In the genomic region with DNA sequence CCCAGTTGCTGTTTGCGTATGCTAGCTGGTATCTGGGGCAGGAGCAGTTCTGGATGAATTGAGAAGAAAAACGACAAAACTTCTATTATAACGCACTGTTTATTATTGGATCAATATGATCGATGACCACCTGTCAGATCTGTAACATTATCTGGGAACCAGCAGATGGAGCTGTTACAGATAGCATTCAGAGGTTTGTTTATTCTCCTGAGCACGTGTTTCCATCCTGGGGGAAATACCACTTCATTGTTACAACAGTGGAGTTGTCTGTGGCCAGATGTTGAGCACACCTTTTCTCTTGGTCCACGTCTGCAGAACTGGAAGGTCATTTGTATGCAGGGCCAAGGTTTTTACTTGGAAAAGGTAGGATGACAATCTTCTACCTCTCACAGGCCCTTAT, we compare ENCODE assay signal across 13 cellular contexts. TPM values are rescaled to one million over a fixed set of nuclear protein-coding genes. Genes with fewer than 3 reads are reported as not detected.
DNase-seq lines count a peak whose midpoint lies in the region; ATAC-seq, FAIRE-seq and TF ChIP-seq lines count a peak whose summit lies in the region.
"Had no signal": no experiment of that assay in that cellular context is flagged by ENCODE, and none has a peak within 500 bp of the region (broad histone marks: within the 10 kb centered on the region; RNA-seq: fewer than 3 reads in every experiment).

No MANE protein-coding gene starts in this region.

- POLR2A ChIA-PET in HEK293T (lab: Yijun Ruan, JAX): no interaction called here

- H3K9me3 Mint-ChIP-seq in Calu3 (ENCODE audit: low read depth, unreplicated experiment): no peaks in the 10 kb centered on the region

- no peaks in the 10 kb centered on the region for H3K4me1 ChIP-seq in kidney (ENCODE audit: control insufficient read depth in 1 of 2, insufficient read depth in 1 of 2, low read depth in 1 of 2, low read length in 2 of 2)

- no peaks in the 10 kb centered on the region for H3K27me3 ChIP-seq in MG63

- H3K4me1 Mint-ChIP-seq in Calu3 (ENCODE audit: low read depth, unreplicated experiment): no peaks in the 10 kb centered on the region

- H3K27ac Mint-ChIP-seq in Calu3 (ENCODE audit: unreplicated experiment): no peak overlapping the region

- H3K36me3 ChIP-seq in kidney (ENCODE audit: control insufficient read depth in 1 of 2, insufficient read depth in 2 of 2, low read length in 2 of 2): no peaks in the 10 kb centered on the region
- H3K36me3 ChIP-seq in MG63: no peaks in the 10 kb centered on the region

- no peak for FAIRE-seq in kidney (lab: Jason Lieb, UNC)
- FAIRE-seq: H54 had no signal

- no peaks in the 10 kb centered on the region for H3K27me3 Mint-ChIP-seq in Calu3 (ENCODE audit: unreplicated experiment)

- no peak for ATAC-seq in GM21786 (IDR thresholded peaks at IDR 0.05; ENCODE audit: unreplicated experiment)

- BruUV-seq in Calu3 (replicated peaks; lab: Mats Ljungman, UMichigan): no TSS peak

- H3K9ac ChIP-seq in kidney (ENCODE audit: low read length in 2 of 2): no peak overlapping the region

- H3K4me3 Mint-ChIP-seq in Calu3 (ENCODE audit: low read depth, unreplicated experiment): no peak overlapping the region

- CTCF ChIA-PET in HEK293T (lab: Yijun Ruan, JAX): interaction anchor here (0.6 to 1.2 kb wide), 8 partner anchors 8 to 329 kb away, joined by 3 to 5 read pairs (median 3); no protein-coding TSS in a partner anchor
- CTCF ChIA-PET in Calu3 (lab: Charles Lee): interaction anchor here (1.2 kb wide), 2 partner anchors 42 to 86 kb away, joined by 3 read pairs; no protein-coding TSS in a partner anchor

- no peak overlapping the region for H3K4me3 ChIP-seq in kidney (ENCODE audit: low read length in 2 of 2)
- H3K4me3 ChIP-seq in MG63: no peak overlapping the region

- no peaks in the 10 kb centered on the region for H3K9me3 ChIP-seq in kidney (ENCODE audit: control insufficient read depth in 1 of 2, low read length in 2 of 2)
- H3K9me3 ChIP-seq in MG63: no peaks in the 10 kb centered on the region

- in situ Hi-C loops in Caki2 (cut with HindIII; ENCODE audit: low pct_unique_long_range_greater_than_20kb, low sequenced_read_pairs): no loop called here

- peak; percentile 32 for TF ChIP-seq CTCF in kidney (IDR thresholded peaks at IDR 0.05; ENCODE audit: borderline replicate concordance, extremely low read depth, insufficient read depth)
- no peak for TF ChIP-seq CTCF in Calu3 (IDR thresholded peaks at IDR 0.05; ENCODE audit: unreplicated experiment)

- intact Hi-C loops in kidney (cut with DNase I) (no loop called here), Calu3 (cut with micrococcal nuclease; ENCODE audit: unreplicated experiment) (no loop called here)

- DNase-seq in Caki2 (ENCODE audit: low read depth) (peak; percentile 17), HEK293T (ENCODE audit: extremely low spot score) (peak; percentile 32), RKO (ENCODE audit: low spot score) (peak; percentile 41), kidney (no peak), MG63 (no peak), Calu3 (no peak)
- no peak for DNase-seq in stimulated activated CD4-positive, alpha-beta T cell treated with anti-CD3 and anti-CD28 coated beads, Interleukin-4, amount 100 ng/mL, for 24 hours
- DNase-seq: GDM1, NCI-H1694 treated with DMSO at 0.1 percent for 48 hours, posterior cingulate gyrus had no signal

- no peaks in the 10 kb centered on the region for H3K36me3 Mint-ChIP-seq in Calu3 (ENCODE audit: insufficient read depth, unreplicated experiment)

- no peak overlapping the region for H3K27ac ChIP-seq in kidney (ENCODE audit: low read depth in 2 of 2, low read length in 2 of 2)

TF ChIP-seq in HEK293T, 16 proteins besides CTCF, POLR2A, EP300 and RAD21:
- TF ChIP-seq CTBP1 (IDR thresholded peaks at IDR 0.05; ENCODE audit: borderline replicate concordance) (no peak), ELF4 (IDR thresholded peaks at IDR 0.05) (no peak), TARDBP (IDR thresholded peaks at IDR 0.05) (no peak), HDGF (IDR thresholded peaks at IDR 0.05; ENCODE audit: borderline replicate concordance) (no peak), LEF1 (IDR thresholded peaks at IDR 0.05; ENCODE audit: borderline replicate concordance) (no peak), SUZ12 (IDR thresholded peaks at IDR 0.05) (no peak), FOXK2 (IDR thresholded peaks at IDR 0.05) (no peak), BHLHE40 (IDR thresholded peaks at IDR 0.05; ENCODE audit: borderline replicate concordance) (no peak), FOXA1 (IDR thresholded peaks at IDR 0.05) (no peak), PKNOX1 (IDR thresholded peaks at IDR 0.05) (peak; percentile 73), L3MBTL2 (conservative IDR thresholded peaks at IDR 0.05) (peak; percentile 35), ARNT (IDR thresholded peaks at IDR 0.05) (no peak)

RNA-seq across cellular contexts. Expression of gene NKX2-2, which starts 16.0 kb away (rescaled TPM):
- not detected in 2 replicates for total RNA-seq in Caki2 (2014; rRNA removed; shearing (Covaris generic); ENCODE audit: low replicate concordance)
- total RNA-seq in kidney (not detected), Calu3 (2022) (not detected in 2 replicates)
- not detected for polyA plus RNA-seq in kidney (ENCODE audit: insufficient read depth, low read depth, low replicate concordance)
- total RNA-seq in MG63 (2014; rRNA removed; shearing (Covaris generic); ENCODE audit: low replicate concordance): 3.1 and 8.1 TPM in 2 replicates
- total RNA-seq: glomerular endothelial cell had no signal

Comparison
In these comparisons a context has a peak if more than half of its experiments do, and no peak if none do; other contexts are left out.
1. DNase-seq: peak in Caki2 (single experiment), HEK293T (single experiment) and RKO (single experiment); none in kidney (single experiment), MG63 (single experiment), Calu3 (single experiment) and stimulated activated CD4-positive, alpha-beta T cell treated with anti-CD3 and anti-CD28 coated beads, Interleukin-4, amount 100 ng/mL, for 24 hours (single experiment).